ENCODE assay signal across 8 cellular contexts in the genomic region with DNA sequence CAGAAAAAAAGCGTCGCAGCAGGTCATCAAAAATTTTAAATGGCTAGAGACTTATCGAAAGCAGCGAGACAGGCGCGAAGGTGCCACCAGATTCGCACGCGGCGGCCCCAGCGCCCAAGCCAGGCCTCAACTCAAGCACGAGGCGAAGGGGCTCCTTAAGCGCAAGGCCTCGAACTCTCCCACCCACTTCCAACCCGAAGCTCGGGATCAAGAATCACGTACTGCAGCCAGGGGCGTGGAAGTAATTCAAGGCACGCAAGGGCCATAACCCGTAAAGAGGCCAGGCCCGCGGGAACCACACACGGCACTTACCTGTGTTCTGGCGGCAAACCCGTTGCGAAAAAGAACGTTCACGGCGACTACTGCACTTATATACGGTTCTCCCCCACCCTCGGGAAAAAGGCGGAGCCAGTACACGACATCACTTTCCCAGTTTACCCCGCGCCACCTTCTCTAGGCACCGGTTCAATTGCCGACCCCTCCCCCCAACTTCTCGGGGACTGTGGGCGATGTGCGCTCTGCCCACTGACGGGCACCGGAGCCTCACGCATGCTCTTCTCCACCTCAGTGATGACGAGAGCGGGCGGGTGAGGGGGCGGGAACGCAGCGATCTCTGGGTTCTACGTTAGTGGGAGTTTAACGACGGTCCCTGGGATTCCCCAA. TPM values are rescaled to one million over a fixed set of nuclear protein-coding genes. Genes with fewer than 3 reads are reported as not detected.
DNase-seq lines count a peak whose midpoint lies in the region; ATAC-seq, FAIRE-seq and TF ChIP-seq lines count a peak whose summit lies in the region.

A gene (minus strand): TSS at position 345 of the 663 bp plus-strand sequence. CDS start 1,006 bp downstream, outside the sequence.

- peak within 1 kb of the TSS; percentile 91 for H3K4me3 ChIP-seq in psoas muscle

- DNase-seq in GM13977 (ENCODE audit: low spot score) (peak; percentile 94), NCI-H1694 treated with DMSO at 0.1 percent for 48 hours (lab: John Stamatoyannopoulos, UW) (peak; percentile 95), T-helper 2 cell (peak; percentile 96 to 100 (median 100)), left ventricle myocardium superior (peak; percentile 97), psoas muscle (peak; percentile 98), urothelium cell line (ENCODE audit: low spot score) (peak; percentile 97)

- FAIRE-seq in urothelium cell line (lab: Jason Lieb, UNC): no peak

- in situ Hi-C loops in GM13977 (cut with MboI; ENCODE audit: low pct_unique_long_range_greater_than_20kb, low sequenced_read_pairs, unreplicated experiment): loop anchor here (10.0 kb wide), 1 partner anchor 54 kb away; no protein-coding TSS in a partner anchor

- H3K4me1 ChIP-seq in psoas muscle: peaks cover 12% of the 10 kb centered on the region

- WGBS in psoas muscle, 3 donors: 1 to 3% (median 1%) methylated on average over 53 of the region's 53 CpGs

- peaks cover 2 to 37% of the 10 kb centered on the region in 2 donors for H3K36me3 ChIP-seq in psoas muscle (ENCODE audit: insufficient read depth in 1 of 2, low read depth in 1 of 2)

- H3K27ac ChIP-seq in angular gyrus (ENCODE audit: low read depth, low read length) (peak within 1 kb of the TSS; percentile 98), psoas muscle (peak within 1 kb of the TSS; percentile 90)

- peaks cover 0 to 58% (median 17%) of the 10 kb centered on the region in 3 donors for H3K27me3 ChIP-seq in psoas muscle (ENCODE audit: insufficient read depth in 3 of 3, low read length in 2 of 3)

- ATAC-seq in HG02884 (IDR thresholded peaks at IDR 0.05; ENCODE audit: unreplicated experiment): peak; percentile 49
- peak; percentile 91 for ATAC-seq in left ventricle myocardium superior
- peak; percentile 76 to 88 (median 82) for ATAC-seq in psoas muscle

- intact Hi-C loops in left ventricle myocardium superior (cut with micrococcal nuclease): no loop called here
- intact Hi-C loops in psoas muscle (cut with DNase I): loop anchor here in 1 of 2 donors (1.0 kb wide), 1 partner anchor 59 kb away; no protein-coding TSS in a partner anchor

- H3K9me3 ChIP-seq in psoas muscle: no peaks in the 10 kb centered on the region

- no peak for TF ChIP-seq CTCF in GM13977 (IDR thresholded peaks at IDR 0.05; ENCODE audit: extremely low read depth, insufficient read depth, missing control alignments)
- no peak for TF ChIP-seq CTCF in psoas muscle (IDR thresholded peaks at IDR 0.05)

RNA-seq across cellular contexts. Expression of the gene that starts here (rescaled TPM):
- total RNA-seq in left ventricle myocardium superior (1,360 TPM), psoas muscle (1,000 to 10,000 TPM in 1 of 4 donors, 100 to 1,000 TPM in 3; 703 to 2,379 (median 902) TPM)
- polyA plus RNA-seq in psoas muscle: 1,000 to 10,000 TPM in 1 of 3 donors, 100 to 1,000 TPM in 2; 541 to 1,251 (median 593) TPM

Comparison
In these comparisons a context has a peak if more than half of its experiments do, and no peak if none do; other contexts are left out.
1. Peak in every context shown above with its lines: DNase-seq, ATAC-seq, H3K4me3 ChIP-seq and H3K27ac ChIP-seq.